ENCODE assay signal across 25 cellular contexts in the genomic region with DNA sequence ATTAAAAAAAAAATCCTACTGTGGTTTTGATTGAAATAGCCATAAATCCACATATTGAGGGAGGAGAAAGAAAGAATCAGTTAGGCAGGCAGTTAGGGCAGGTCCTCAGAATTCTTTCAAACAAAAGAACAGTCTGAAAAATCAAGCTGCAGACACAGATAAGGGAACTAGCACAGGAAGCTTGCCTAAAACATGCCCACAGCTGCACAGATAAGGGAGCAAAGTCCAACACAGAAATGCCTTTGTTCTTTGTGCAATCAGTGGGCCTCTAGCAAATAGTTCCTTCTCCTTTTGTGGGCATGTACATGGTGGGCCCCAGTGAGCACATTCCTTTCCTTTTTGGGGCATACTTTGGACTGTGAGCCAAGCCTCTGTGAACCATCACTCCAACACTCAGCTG. TPM values are rescaled to one million over a fixed set of nuclear protein-coding genes. Genes with fewer than 3 reads are reported as not detected.
DNase-seq lines count a peak whose midpoint lies in the region; ATAC-seq, FAIRE-seq and TF ChIP-seq lines count a peak whose summit lies in the region.
"Had no signal": no experiment of that assay in that cellular context is flagged by ENCODE, and none has a peak within 500 bp of the region (broad histone marks: within the 10 kb centered on the region; RNA-seq: fewer than 3 reads in every experiment).

No MANE protein-coding gene starts in this region.

- H3K27me3 ChIP-seq in GM12878 (replicated peaks in 1 of 2; ENCODE audit: control insufficient read depth in 2 of 2, insufficient read depth in 2 of 2, low read length in 1 of 2) (no peaks in the 10 kb centered on the region), vagina (no peaks in the 10 kb centered on the region), tibial artery (no peaks in the 10 kb centered on the region)
- H3K27me3 ChIP-seq: BLaER1 treated with 17β-estradiol and CSF1 and Interleukin-3, amounts not matched to agents 10 nM and 100 nM; colonic mucosa; neutrophil had no signal

- RAD21 ChIA-PET in GM12878 (lab: Charles Lee; ENCODE audit: unreplicated experiment): no interaction called here

- no TSS peak for BruUV-seq in GM12878 (replicated peaks; lab: Mats Ljungman, UMichigan)

- no peak overlapping the region for H3K4me3 ChIP-seq in GM12878
- H3K4me3 ChIP-seq in vagina: no peak overlapping the region
- H3K4me3 ChIP-seq in tibial artery: no peak overlapping the region
- H3K4me3 ChIP-seq: colonic mucosa, lower lobe of right lung, spleen had no signal

- no peak overlapping the region for H3K9ac ChIP-seq in GM12878 (ENCODE audit: control insufficient read depth, insufficient read depth, low read length)
- H3K9ac ChIP-seq: BLaER1 treated with 17β-estradiol and CSF1 and Interleukin-3, amounts not matched to agents 10 nM and 100 nM; KMS-11 had no signal

- DNase-seq in NOMO-1 treated with DMSO at 0.1 percent for 48 hours (lab: John Stamatoyannopoulos, UW; ENCODE audit: unreplicated experiment) (peak; percentile 15), NOMO-1 (lab: John Stamatoyannopoulos, UW; ENCODE audit: unreplicated experiment in 2 of 2) (no peak), HT-29 (ENCODE audit: low spot score) (peak; percentile 12), GM12878 (ENCODE audit: low read depth, low spot score) (no peak), myocyte (ENCODE audit: low read depth) (peak; percentile 18), vagina (ENCODE audit: extremely low spot score in 2 of 2) (no peak), tibial artery (no peak)
- DNase-seq in effector CD4-positive, alpha-beta T cell: no peak
- DNase-seq: activated CD4-positive, alpha-beta T cell treated with anti-CD3 and anti-CD28 coated beads for 4 hours; activated CD8-positive, alpha-beta memory T cell treated with anti-CD3 and anti-CD28 coated beads, Interleukin-2, amount 10 ng/mL, durations not matched to agents 7 days and 5 days; colonic mucosa; lower lobe of right lung; NCI-H1105; NCI-H2081; NCI-H446 treated with DMSO at 0.1 percent for 48 hours; NK-92 treated with Interleukin-12 subunit alpha and Interleukin-12 subunit beta, amount 100 ng/mL, for 24 hours; RPMI8226; spleen; stimulated activated CD4-positive, alpha-beta T cell treated with anti-CD3 and anti-CD28 coated beads, Interleukin-4, amount 100 ng/mL, for 24 hours; T1000 had no signal

- no peaks in the 10 kb centered on the region for H3K36me3 ChIP-seq in GM12878 (ENCODE audit: control insufficient read depth in 2 of 2, insufficient read depth in 2 of 2, low read length in 1 of 2)
- no peaks in the 10 kb centered on the region for H3K36me3 ChIP-seq in vagina
- H3K36me3 ChIP-seq in tibial artery: no peaks in the 10 kb centered on the region
- H3K36me3 ChIP-seq: colonic mucosa, lower lobe of right lung, neutrophil, spleen had no signal

- H3K27ac ChIP-seq in GM12878 (ENCODE audit: control insufficient read depth, insufficient read depth) (no peak overlapping the region), vagina (no peak overlapping the region), tibial artery (no peak overlapping the region)
- H3K27ac ChIP-seq: BLaER1 treated with 17β-estradiol and CSF1 and Interleukin-3, amounts not matched to agents 10 nM and 100 nM; colonic mucosa; KMS-11; lower lobe of right lung; neutrophil; spleen had no signal

- no peak for TF ChIP-seq CTCF in GM12878 (IDR thresholded peaks at IDR 0.05 in 2 of 3, conservative IDR thresholded peaks at IDR 0.05 in 1 of 3; ENCODE audit: control insufficient read depth in 2 of 3, extremely low read depth in 1 of 3, insufficient read depth in 1 of 3, low read depth in 3 of 3, low read length in 3 of 3)
- TF ChIP-seq CTCF in vagina (IDR thresholded peaks at IDR 0.05): no peak
- TF ChIP-seq CTCF in tibial artery (IDR thresholded peaks at IDR 0.05): no peak

- SMC1A ChIA-PET in GM12878 (lab: Charles Lee; ENCODE audit: uncharacterized antibody, unreplicated experiment): interaction anchor here (1.0 kb wide), 1 partner anchor 16 kb away, joined by 3 read pairs; no protein-coding TSS in a partner anchor

- no peak for TF ChIP-seq RAD21 in GM12878 (IDR thresholded peaks at IDR 0.05; ENCODE audit: insufficient read depth, low read depth, low read length)

- in situ Hi-C loops in GM12878 (cut with MboI): no loop called here

- TF ChIP-seq POLR2A in GM12878 (IDR thresholded peaks at IDR 0.05; ENCODE audit: low read depth, low read length) (no peak), vagina (IDR thresholded peaks at IDR 0.05) (no peak)

- no peaks in the 10 kb centered on the region for H4K20me1 ChIP-seq in GM12878 (ENCODE audit: control insufficient read depth, insufficient read depth)
- H4K20me1 ChIP-seq: BLaER1 treated with 17β-estradiol and CSF1 and Interleukin-3, amounts not matched to agents 10 nM and 100 nM had no signal

- no peaks in the 10 kb centered on the region for H3K79me2 ChIP-seq in GM12878 (ENCODE audit: control insufficient read depth, insufficient read depth, low read length)

- POLR2A ChIA-PET in GM12878 (lab: Charles Lee): interaction anchor here (0.6 kb wide), 1 partner anchor 228 kb away, joined by 3 read pairs; no protein-coding TSS in a partner anchor

- no peak overlapping the region for H2AFZ ChIP-seq in GM12878 (ENCODE audit: control insufficient read depth, low read depth, low read length)

- no peak overlapping the region for H3K4me2 ChIP-seq in GM12878 (ENCODE audit: control insufficient read depth, insufficient read depth)
- H3K4me2 ChIP-seq: BLaER1 treated with 17β-estradiol and CSF1 and Interleukin-3, amounts not matched to agents 10 nM and 100 nM; KMS-11 had no signal

- H3K4me1 ChIP-seq in GM12878 (ENCODE audit: control insufficient read depth, insufficient read depth, low read length) (no peaks in the 10 kb centered on the region), vagina (no peaks in the 10 kb centered on the region), tibial artery (no peaks in the 10 kb centered on the region)
- H3K4me1 ChIP-seq: colonic mucosa, lower lobe of right lung, spleen had no signal

- ATAC-seq in GM12878: no peak
- ATAC-seq: activated CD8-positive, alpha-beta memory T cell treated with anti-CD3 and anti-CD28 coated beads, Interleukin-2, amount 10 ng/mL, durations not matched to agents 7 days and 5 days; lower lobe of right lung had no signal

- H3K9me3 ChIP-seq in GM12878 (replicated peaks; ENCODE audit: control insufficient read depth, insufficient read depth, low read length) (peaks cover 4% of the 10 kb centered on the region; the same call in 2 of the 3 replicates), vagina (peaks cover 15% of the 10 kb centered on the region), tibial artery (peaks cover 5 to 28% (median 22%) of the 10 kb centered on the region in 3 donors)

- no peak for TF ChIP-seq EP300 in GM12878 (IDR thresholded peaks at IDR 0.05; ENCODE audit: borderline replicate concordance in 1 of 2, control insufficient read depth in 1 of 2, low read depth in 2 of 2, low read length in 2 of 2)

- no peak for FAIRE-seq in GM12878 (lab: Jason Lieb, UNC)
- FAIRE-seq: GM12892, H1 had no signal

- CTCF ChIA-PET in GM12878 (lab: Yijun Ruan, JAX): interaction anchor here (0.6 kb wide), 1 partner anchor 166 kb away, joined by 3 read pairs; no protein-coding TSS in a partner anchor

- intact Hi-C loops in GM12878 (cut with micrococcal nuclease; ENCODE audit: unreplicated experiment): no loop called here
- intact Hi-C loops in vagina (cut with DNase I): no loop called here
- intact Hi-C loops in tibial artery (cut with DNase I; ENCODE audit: low total_unique reads): no loop called here

RNA-seq across cellular contexts. Expression of gene UTP14C, which starts 42.7 kb away (rescaled TPM):
- 5.5 and 6.5 TPM in 2 replicates for total RNA-seq in HT-29 (2014; rRNA removed; shearing (Covaris generic))
- 17.2 and 18.1 TPM in 2 replicates for total RNA-seq in GM12878 (2013; cell fraction: nucleolus; rRNA removed)
- total RNA-seq in GM12878 (2014; rRNA removed) (5.7 and 6.9 TPM in 2 replicates), GM12878 (2014; rRNA removed; fragmentation: Illumina TruSeq; extraction: Trizol) (9.9 and 10.1 TPM in 2 replicates), GM12878 (2021) (5.7 and 6.5 TPM in 2 replicates), myocyte (17.2 and 17.3 TPM in 2 replicates), vagina (5.9 TPM)
- 3.1 TPM for polyA plus RNA-seq in GM12878 (2011; ENCODE audit: low read depth)
- polyA plus RNA-seq in GM12878 (2011; rRNA removed) (10.2 and 13.9 TPM in 2 replicates), GM12878 (2014; fragmentation: Illumina TruSeq; extraction: Trizol) (11.2 and 11.6 TPM in 2 replicates), GM12878 (2014; fragmentation: Nextera tagmentation; extraction: Ambion mirVana) (1 to 10 TPM; 3.4 to 3.6 TPM), GM12878 (2014; rRNA removed) (5.6 and 6.3 TPM in 2 replicates), GM12878 (2016; fragmentation: Nextera tagmentation; extraction: Ambion mirVana) (1 to 10 TPM; 3.6 to 4.1 TPM)
- 4.7 and 5.0 TPM in 2 replicates for polyA plus RNA-seq in GM12878 (2011; cell fraction: cytosol; rRNA removed)
- polyA plus RNA-seq in GM12878 (2011; cell fraction: nucleus; rRNA removed): 5.4 and 6.5 TPM in 2 replicates
- 4.0 and 4.7 TPM in 2 replicates for polyA plus RNA-seq in GM12878 (2012)
- 6.9 and 9.1 TPM in 2 replicates for polyA minus RNA-seq in GM12878 (2011; rRNA and poly(A)+ RNA removed)
- 3.6 and 4.2 TPM in 2 replicates for polyA minus RNA-seq in GM12878 (2011; cell fraction: cytosol; rRNA and poly(A)+ RNA removed)
- 2.8 and 5.3 TPM in 2 replicates for polyA minus RNA-seq in GM12878 (2011; cell fraction: nucleus; rRNA and poly(A)+ RNA removed)
- 9.2 TPM for polyA plus RNA-seq in myocyte (2012)

RNA-seq across cellular contexts. Expression of gene ALG11, which starts 55.0 kb away (rescaled TPM):
- 11.6 and 14.8 TPM in 2 replicates for total RNA-seq in HT-29 (2014; rRNA removed; shearing (Covaris generic))
- 61.3 and 70.2 TPM in 2 replicates for total RNA-seq in GM12878 (2013; cell fraction: nucleolus; rRNA removed)
- total RNA-seq in GM12878 (2014; rRNA removed): 8.4 and 9.4 TPM in 2 replicates
- total RNA-seq in GM12878 (2014; rRNA removed; fragmentation: Illumina TruSeq; extraction: Trizol): 13.6 and 15.1 TPM in 2 replicates
- total RNA-seq in GM12878 (2021): 18.4 and 21.9 TPM in 2 replicates
- polyA plus RNA-seq in GM12878 (2011; ENCODE audit: low read depth): 8.1 TPM
- polyA plus RNA-seq in GM12878 (2011; rRNA removed): 16.9 and 23.7 TPM in 2 replicates
- 5.7 and 9.3 TPM in 2 replicates for polyA plus RNA-seq in GM12878 (2011; cell fraction: cytosol; rRNA removed)
- 13.9 and 16.4 TPM in 2 replicates for polyA plus RNA-seq in GM12878 (2011; cell fraction: nucleus; rRNA removed)
- polyA plus RNA-seq in GM12878 (2012): 10.5 and 16.5 TPM in 2 replicates
- 12.3 and 16.1 TPM in 2 replicates for polyA plus RNA-seq in GM12878 (2014; fragmentation: Illumina TruSeq; extraction: Trizol)
- 10 to 100 TPM; 10.4 to 16.0 TPM for polyA plus RNA-seq in GM12878 (2014; fragmentation: Nextera tagmentation; extraction: Ambion mirVana)
- polyA plus RNA-seq in GM12878 (2014; rRNA removed): 9.5 and 10.4 TPM in 2 replicates
- 10 to 100 TPM; 24.7 to 27.7 TPM for polyA plus RNA-seq in GM12878 (2016; fragmentation: Nextera tagmentation; extraction: Ambion mirVana)
- polyA minus RNA-seq in GM12878 (2011; rRNA and poly(A)+ RNA removed): 16.8 and 17.3 TPM in 2 replicates
- 5.1 and 8.7 TPM in 2 replicates for polyA minus RNA-seq in GM12878 (2011; cell fraction: cytosol; rRNA and poly(A)+ RNA removed)
- 10.9 and 19.6 TPM in 2 replicates for polyA minus RNA-seq in GM12878 (2011; cell fraction: nucleus; rRNA and poly(A)+ RNA removed)
- total RNA-seq in myocyte: 27.7 and 36.3 TPM in 2 replicates
- polyA plus RNA-seq in myocyte (2012): 12.9 TPM
- 12.5 TPM for total RNA-seq in vagina

RNA-seq across cellular contexts. Expression of gene ATP7B, which starts 56.0 kb away (rescaled TPM):
- 6.9 and 7.6 TPM in 2 replicates for total RNA-seq in HT-29 (2014; rRNA removed; shearing (Covaris generic))
- total RNA-seq in GM12878 (2013; cell fraction: nucleolus; rRNA removed): 1.5 and 1.9 TPM in 2 replicates
- total RNA-seq in GM12878 (2014; rRNA removed) (under 0.01 and 0.16 TPM in 2 replicates), GM12878 (2014; rRNA removed; fragmentation: Illumina TruSeq; extraction: Trizol) (0.04 and 0.09 TPM in 2 replicates), GM12878 (2021) (0.08 and 0.38 TPM in 2 replicates), myocyte (2.1 and 3.3 TPM in 2 replicates), vagina (2.5 TPM)
- 0.10 TPM for polyA plus RNA-seq in GM12878 (2011; ENCODE audit: low read depth)
- polyA plus RNA-seq in GM12878 (2011; rRNA removed) (1.1 TPM in 2 replicates), GM12878 (2014; fragmentation: Illumina TruSeq; extraction: Trizol) (0.15 and 0.67 TPM in 2 replicates), GM12878 (2014; fragmentation: Nextera tagmentation; extraction: Ambion mirVana) (not detected), GM12878 (2014; rRNA removed) (0.03 and 0.05 TPM in 2 replicates), GM12878 (2016; fragmentation: Nextera tagmentation; extraction: Ambion mirVana) (under 1 TPM; 0.05 to 0.06 TPM)
- 0.76 and 1.1 TPM in 2 replicates for polyA plus RNA-seq in GM12878 (2011; cell fraction: cytosol; rRNA removed)
- 2.4 and 2.6 TPM in 2 replicates for polyA plus RNA-seq in GM12878 (2011; cell fraction: nucleus; rRNA removed)
- polyA plus RNA-seq in GM12878 (2012): 0.11 and 0.13 TPM in 2 replicates
- 2.5 and 2.9 TPM in 2 replicates for polyA minus RNA-seq in GM12878 (2011; rRNA and poly(A)+ RNA removed)
- 0.83 and 1.2 TPM in 2 replicates for polyA minus RNA-seq in GM12878 (2011; cell fraction: cytosol; rRNA and poly(A)+ RNA removed)
- polyA minus RNA-seq in GM12878 (2011; cell fraction: nucleus; rRNA and poly(A)+ RNA removed): 1.9 and 4.3 TPM in 2 replicates
- polyA plus RNA-seq in myocyte (2012): 3.3 TPM

Comparison
In these comparisons a context has a peak if more than half of its experiments do, and no peak if none do; other contexts are left out.
1. DNase-seq: peak in NOMO-1 treated with DMSO at 0.1 percent for 48 hours (single experiment), HT-29 (single experiment) and myocyte (single experiment); none in NOMO-1 (0 of 2), GM12878 (single experiment), vagina (0 of 2), tibial artery (0 of 2) and effector CD4-positive, alpha-beta T cell (single experiment).